ENCODE assay signal across 10 cellular contexts in genomic region chr7:79454325-79454960, GRCh38. TPM values are rescaled to one million over a fixed set of nuclear protein-coding genes. Genes with fewer than 3 reads are reported as not detected.
DNase-seq lines count a peak whose midpoint lies in the region; ATAC-seq, FAIRE-seq and TF ChIP-seq lines count a peak whose summit lies in the region.
"Had no signal": no experiment of that assay in that cellular context is flagged by ENCODE, and none has a peak within 500 bp of the region (broad histone marks: within the 10 kb centered on the region; RNA-seq: fewer than 3 reads in every experiment).

No MANE protein-coding gene starts in this region.

- H3K4me3 ChIP-seq in astrocyte of the cerebellum (ENCODE audit: low read depth, low read length) (peak overlapping the region; percentile 59), iPS-18a (ENCODE audit: low read length) (peak overlapping the region; percentile 72)

- H3K9ac ChIP-seq in iPS-18a (ENCODE audit: low read length) = peak overlapping the region; percentile 2

- H3K27ac ChIP-seq in iPS-18a (ENCODE audit: low read length) = no peak overlapping the region

- DNase-seq in ELR (ENCODE audit: low read depth) (peak; percentile 63), astrocyte of the cerebellum (ENCODE audit: low read depth) (no peak), sciatic nerve (ENCODE audit: low spot score) (peak; percentile 64), GM12891 (ENCODE audit: insufficient read length, low spot score) (no peak), A172 (ENCODE audit: low spot score) (no peak)
- no peak for DNase-seq in effector CD4-positive, alpha-beta T cell
- DNase-seq in stimulated activated CD4-positive, alpha-beta T cell treated with anti-CD3 and anti-CD28 coated beads, Interleukin-4, amount 100 ng/mL, for 24 hours = no peak

- H3K36me3 ChIP-seq in iPS-18a (ENCODE audit: control insufficient read depth, low read depth, low read length) = no peaks in the 10 kb centered on the region

- H3K9me3 ChIP-seq in iPS-18a (ENCODE audit: control insufficient read depth, low read depth, low read length) = no peaks in the 10 kb centered on the region

- no peak for TF ChIP-seq CTCF in astrocyte of the cerebellum (IDR thresholded peaks at IDR 0.05; ENCODE audit: low read depth, low read length, missing control alignments)

- peaks cover 64% of the 10 kb centered on the region for H3K27me3 ChIP-seq in iPS-18a (ENCODE audit: control insufficient read depth, insufficient read depth, low read length)

- H3K4me1 ChIP-seq in iPS-18a (ENCODE audit: control insufficient read depth, low read depth, low read length) = peaks cover 4% of the 10 kb centered on the region

- intact Hi-C loops in sciatic nerve (cut with DNase I) = no loop called here

- no peak for TF ChIP-seq POLR2A in GM12891 (IDR thresholded peaks at IDR 0.05; ENCODE audit: low read depth, low read length)

- ATAC-seq in sciatic nerve = peak; percentile 16

- FAIRE-seq in GM12891 (lab: Jason Lieb, UNC) = no peak
- FAIRE-seq: GM18507, islet of Langerhans had no signal

- in situ Hi-C loops in astrocyte of the cerebellum (cut with HindIII; ENCODE audit: low sequenced_read_pairs) = no loop called here

TF ChIP-seq in GM12891, 5 proteins besides CTCF, POLR2A, EP300 and RAD21:
- TF ChIP-seq POLR2AphosphoS5 (IDR thresholded peaks at IDR 0.05; ENCODE audit: low read depth, low read length) (no peak), SPI1 (IDR thresholded peaks at IDR 0.05; ENCODE audit: low read depth, low read length) (no peak), PAX5 (IDR thresholded peaks at IDR 0.05; ENCODE audit: insufficient read depth, low read length, severe bottlenecking) (no peak), TAF1 (IDR thresholded peaks at IDR 0.05; ENCODE audit: low read depth, low read length) (no peak), POU2F2 (IDR thresholded peaks at IDR 0.05; ENCODE audit: low read depth, low read length) (no peak)

RNA-seq across cellular contexts. Expression of gene MAGI2, which starts 1.0 kb away (rescaled TPM):
- 51.3 TPM for total RNA-seq in sciatic nerve
- 0.36 TPM for polyA plus RNA-seq in GM12891 (2012; ENCODE audit: low read depth, missing spikeins)
- 1.4 and 1.5 TPM in 2 replicates for total RNA-seq in A172 (2014; rRNA removed; shearing (Covaris generic))

Comparison
In these comparisons a context has a peak if more than half of its experiments do, and no peak if none do; other contexts are left out.
1. DNase-seq: peak in ELR (single experiment) and sciatic nerve (single experiment); none in astrocyte of the cerebellum (single experiment), effector CD4-positive, alpha-beta T cell (single experiment), stimulated activated CD4-positive, alpha-beta T cell treated with anti-CD3 and anti-CD28 coated beads, Interleukin-4, amount 100 ng/mL, for 24 hours (single experiment), GM12891 (single experiment) and A172 (single experiment).
2. RNA of gene MAGI2, which starts 1.0 kb away (total RNA-seq): 51.3 TPM in sciatic nerve (single experiment); 1.4 to 1.5 TPM in A172; every median in the first group is over 10 times any median in the second.